Comparison of ENCODE assay signal across 5 cellular contexts in genomic region chr6:118715371-118715770, GRCh38.
"Had no signal": no experiment of that assay in that cellular context is flagged by ENCODE, and none has a peak within 500 bp of the region (broad histone marks: within the 10 kb centered on the region; RNA-seq: fewer than 3 reads in every experiment).

No MANE protein-coding gene starts in this region.

- H3K9me3 Mint-ChIP-seq: H9 had no signal

- H3K4me3 ChIP-seq: GM23248, K562 had no signal

- DNase-seq: GM23248, H9, HCEC 1CT, IMR-90 had no signal

- H3K4me3 Mint-ChIP-seq: H9 had no signal

- H3K27ac ChIP-seq: GM23248 had no signal

- H3K9ac ChIP-seq: GM23248 had no signal

- H2AFZ ChIP-seq: GM23248 had no signal
